ENCODE assay signal across 23 cellular contexts in the genomic region with DNA sequence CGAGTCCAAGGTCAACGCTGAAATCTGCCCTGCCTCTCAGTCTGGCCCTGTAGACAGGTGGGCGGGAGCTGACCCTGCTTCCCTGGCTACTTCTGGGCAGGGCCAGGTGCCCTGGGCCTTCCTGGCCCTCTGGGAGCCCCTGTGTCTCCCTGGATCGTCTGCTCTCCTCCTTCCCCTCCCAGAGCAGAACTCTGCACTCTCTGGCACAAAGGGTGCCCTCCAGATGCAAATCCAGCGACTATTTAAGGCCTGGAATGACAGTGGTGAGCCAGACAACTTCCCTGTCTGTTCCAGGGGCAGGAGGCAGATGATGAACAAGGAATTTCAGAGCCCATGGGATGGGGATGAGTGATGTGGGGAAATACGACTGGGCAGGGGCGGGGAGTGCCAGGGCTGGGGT.
DNase-seq lines count a peak whose midpoint lies in the region; ATAC-seq and TF ChIP-seq lines count a peak whose summit lies in the region.
"Had no signal": no experiment of that assay in that cellular context is flagged by ENCODE, and none has a peak within 500 bp of the region (broad histone marks: within the 10 kb centered on the region; RNA-seq: fewer than 3 reads in every experiment).

No MANE protein-coding gene starts in this region.

- intact Hi-C loops in Right ventricle myocardium inferior (cut with DNase I): no loop called here
- intact Hi-C loops in right lobe of liver (cut with DNase I): no loop called here
- intact Hi-C loops in upper lobe of right lung (cut with DNase I): no loop called here

- H3K9me3 ChIP-seq in right atrium auricular region (no peaks in the 10 kb centered on the region), H9 (ENCODE audit: control insufficient read depth, low read depth, low read length) (no peaks in the 10 kb centered on the region), right lobe of liver (no peaks in the 10 kb centered on the region), neuronal stem cell (replicated peaks in 1 of 2; ENCODE audit: control insufficient read depth in 2 of 2, insufficient read depth in 1 of 2, low read depth in 1 of 2, low read length in 2 of 2) (no peaks in the 10 kb centered on the region), upper lobe of right lung (no peaks in the 10 kb centered on the region), T-helper 17 cell (ENCODE audit: control insufficient read depth, low read length, poor library complexity, severe bottlenecking) (no peaks in the 10 kb centered on the region)
- H3K9me3 ChIP-seq: A549, BE2C had no signal

- H3K9ac ChIP-seq in H9 (ENCODE audit: extremely low read depth, insufficient read length, low read length) (no peak overlapping the region), neuronal stem cell (ENCODE audit: low read depth, low read length, poor library complexity) (no peak overlapping the region)
- H3K9ac ChIP-seq: BLaER1 treated with 17β-estradiol and CSF1 and Interleukin-3, amounts not matched to agents 10 nM and 100 nM; GM23248 had no signal

- H3K4me1 Mint-ChIP-seq in H9 (peaks cover 65 to 67% of the 10 kb centered on the region in 2 experiments), T-helper 17 cell (peaks cover 10% of the 10 kb centered on the region)
- H3K4me1 Mint-ChIP-seq: CD8-positive, alpha-beta memory T cell had no signal

- H2BK12ac ChIP-seq in H9 (ENCODE audit: insufficient read length, low read depth, low read length) (peak overlapping the region; percentile 7), neuronal stem cell (ENCODE audit: low read length) (peak overlapping the region; percentile 68)

- H3K27ac Mint-ChIP-seq in H9 (no peak overlapping the region), T-helper 17 cell (no peak overlapping the region)
- H3K27ac Mint-ChIP-seq: CD4-positive, alpha-beta T cell; CD8-positive, alpha-beta memory T cell had no signal

- DNase-seq in Right ventricle myocardium inferior (ENCODE audit: missing footprints) (peak; percentile 45), right atrium auricular region (ENCODE audit: low spot score) (no peak), H9 (no peak), right lobe of liver (no peak), neuronal stem cell (ENCODE audit: low spot score) (no peak), upper lobe of right lung (no peak), T-helper 17 cell (no peak)
- DNase-seq: 8988T; ACHN; AML-193; BE2C; CD4-positive, alpha-beta T cell; CD8-positive, alpha-beta memory T cell; DMS 273 treated with DMSO at 0.1 percent for 48 hours; DMS79; EL; GDM1; GM23248; HCEC 1CT had no signal

- H3K27me3 ChIP-seq in right atrium auricular region (no peaks in the 10 kb centered on the region), H9 (ENCODE audit: insufficient read depth, low read length) (peaks cover 2% of the 10 kb centered on the region; the same call in 1 of the 2 replicates), right lobe of liver (no peaks in the 10 kb centered on the region), neuronal stem cell (ENCODE audit: control insufficient read depth in 3 of 3, insufficient read depth in 3 of 3, low read depth in 1 of 3, low read length in 3 of 3) (peaks cover 0 to 13% (median 0%) of the 10 kb centered on the region in 3 experiments), upper lobe of right lung (no peaks in the 10 kb centered on the region)
- H3K27me3 ChIP-seq: BE2C had no signal

- H3K4me1 ChIP-seq in right atrium auricular region (no peaks in the 10 kb centered on the region), H9 (ENCODE audit: insufficient read depth, low read length) (peaks cover 21% of the 10 kb centered on the region; the same call in 1 of the 2 replicates), right lobe of liver (no peaks in the 10 kb centered on the region), neuronal stem cell (ENCODE audit: control insufficient read depth in 2 of 2, insufficient read depth in 1 of 2, low read depth in 1 of 2, low read length in 2 of 2) (peaks cover 11 to 34% of the 10 kb centered on the region in 2 donors), upper lobe of right lung (no peaks in the 10 kb centered on the region)
- H3K4me1 ChIP-seq: A549 had no signal

- peaks cover 85% of the 10 kb centered on the region for H3K27me3 Mint-ChIP-seq in H9 (ENCODE audit: low read depth)
- no peaks in the 10 kb centered on the region for H3K27me3 Mint-ChIP-seq in T-helper 17 cell
- H3K27me3 Mint-ChIP-seq: CD4-positive, alpha-beta T cell; CD8-positive, alpha-beta memory T cell had no signal

- H3K79me1 ChIP-seq in H9 (ENCODE audit: insufficient read depth, low read depth, low read length, poor library complexity, severe bottlenecking) (no peaks in the 10 kb centered on the region), neuronal stem cell (ENCODE audit: low read depth, low read length) (no peaks in the 10 kb centered on the region)

- H4K91ac ChIP-seq in H9 (ENCODE audit: insufficient read length, low read depth, low read length) (no peak overlapping the region), neuronal stem cell (ENCODE audit: low read depth, low read length, poor library complexity) (no peak overlapping the region)

- TF ChIP-seq CTCF in right atrium auricular region (IDR thresholded peaks at IDR 0.05) (no peak), H9 (conservative IDR thresholded peaks at IDR 0.05) (no peak), right lobe of liver (IDR thresholded peaks at IDR 0.05) (no peak), upper lobe of right lung (IDR thresholded peaks at IDR 0.05) (no peak)

- H2BK120ac ChIP-seq in H9 (ENCODE audit: low read depth, low read length, poor library complexity, severe bottlenecking) (no peak overlapping the region), neuronal stem cell (ENCODE audit: low read depth, low read length) (no peak overlapping the region)

- no peak overlapping the region for H3K56ac ChIP-seq in H9 (ENCODE audit: insufficient read length, low read depth, low read length)

- H3K36me3 ChIP-seq in right atrium auricular region (no peaks in the 10 kb centered on the region), right lobe of liver (no peaks in the 10 kb centered on the region), neuronal stem cell (replicated peaks in 1 of 2; ENCODE audit: control insufficient read depth in 2 of 2, insufficient read depth in 2 of 2, low read length in 2 of 2) (no peaks in the 10 kb centered on the region), upper lobe of right lung (no peaks in the 10 kb centered on the region)
- H3K36me3 ChIP-seq: BE2C; BLaER1 treated with 17β-estradiol and CSF1 and Interleukin-3, amounts not matched to agents 10 nM and 100 nM had no signal

- ATAC-seq in Right ventricle myocardium inferior (peak; percentile 58), right lobe of liver (peak in 3 of 4 donors; percentile 18 to 45 (median 25)), upper lobe of right lung (no peak), T-helper 17 cell (no peak)
- ATAC-seq: A549, GM12878 had no signal

- H3K27ac ChIP-seq in right atrium auricular region (no peak overlapping the region), H9 (ENCODE audit: insufficient read length, low read depth, low read length) (no peak overlapping the region), right lobe of liver (no peak overlapping the region), neuronal stem cell (replicated peaks; ENCODE audit: low read length) (no peak overlapping the region), upper lobe of right lung (no peak overlapping the region)
- H3K27ac ChIP-seq: A549; BLaER1 treated with 17β-estradiol and CSF1 and Interleukin-3, amounts not matched to agents 10 nM and 100 nM; GM23248 had no signal

- H3K18ac ChIP-seq in H9 (ENCODE audit: insufficient read length, low read depth, low read length): no peak overlapping the region
- H3K18ac ChIP-seq in neuronal stem cell (ENCODE audit: low read length): no peak overlapping the region

- peaks cover 2 to 8% of the 10 kb centered on the region in 2 experiments; a peak in 1 of 5 replicates for H3K9me3 Mint-ChIP-seq in H9
- H3K9me3 Mint-ChIP-seq: CD4-positive, alpha-beta T cell; CD8-positive, alpha-beta memory T cell had no signal

- H4K20me1 ChIP-seq in H9 (ENCODE audit: control insufficient read depth, insufficient read depth, insufficient read length): no peaks in the 10 kb centered on the region
- H4K20me1 ChIP-seq: BLaER1 treated with 17β-estradiol and CSF1 and Interleukin-3, amounts not matched to agents 10 nM and 100 nM had no signal

- H3K4ac ChIP-seq in H9 (ENCODE audit: low read depth, low read length) (no peak overlapping the region), neuronal stem cell (ENCODE audit: low read length) (no peak overlapping the region)

- no peak overlapping the region for H2BK20ac ChIP-seq in H9 (ENCODE audit: low read depth, low read length, poor library complexity, severe bottlenecking)

- TF ChIP-seq POLR2A in right lobe of liver (IDR thresholded peaks at IDR 0.05): no peak

- H3K4me2 ChIP-seq in H9 (ENCODE audit: insufficient read depth, insufficient read length, low read length) (no peak overlapping the region), neuronal stem cell (ENCODE audit: insufficient read depth, low read length, poor library complexity, severe bottlenecking) (no peak overlapping the region)
- H3K4me2 ChIP-seq: A549; BLaER1 treated with 17β-estradiol and CSF1 and Interleukin-3, amounts not matched to agents 10 nM and 100 nM had no signal

- H3K23me2 ChIP-seq in H9 (ENCODE audit: insufficient read length, low read depth, low read length, poor library complexity, severe bottlenecking): no peaks in the 10 kb centered on the region

- H3K79me2 ChIP-seq in H9 (ENCODE audit: insufficient read depth, low read length): no peaks in the 10 kb centered on the region

- H3K23ac ChIP-seq in H9 (ENCODE audit: insufficient read length, low read depth, low read length): no peak overlapping the region
- peak overlapping the region; percentile 11 for H3K23ac ChIP-seq in neuronal stem cell (ENCODE audit: low read depth, low read length, poor library complexity)

- H2AK5ac ChIP-seq in H9 (ENCODE audit: insufficient read length, low read length): no peak overlapping the region
- peak overlapping the region; percentile 95 for H2AK5ac ChIP-seq in neuronal stem cell (ENCODE audit: low read depth, low read length)

- H4K8ac ChIP-seq in H9 (replicated peaks; ENCODE audit: insufficient read length, low read depth, low read length): no peak overlapping the region
- H4K8ac ChIP-seq in neuronal stem cell (ENCODE audit: low read depth, low read length): no peak overlapping the region

- H3K4me3 ChIP-seq in right atrium auricular region: no peak overlapping the region
- no peak overlapping the region for H3K4me3 ChIP-seq in right lobe of liver
- H3K4me3 ChIP-seq in neuronal stem cell (ENCODE audit: low read length in 2 of 2): no peak overlapping the region
- no peak overlapping the region for H3K4me3 ChIP-seq in upper lobe of right lung
- H3K4me3 ChIP-seq: A549; BLaER1 treated with 17β-estradiol and CSF1 and Interleukin-3, amounts not matched to agents 10 nM and 100 nM; GM12878; GM23248 had no signal

- WGBS in H9 (ENCODE audit: extremely low coverage, insufficient read length, low lambda C conversion rate): no CpG with 5 or more reads among the region's 7 CpGs
- 80% methylated on average over 2 of the region's 7 CpGs for WGBS in right lobe of liver (ENCODE audit: insufficient coverage, low coverage, low lambda C conversion rate, missing lambda C conversion rate)
- no CpG with 5 or more reads among the region's 7 CpGs for WGBS in neuronal stem cell (ENCODE audit: extremely low coverage in 2 of 2, insufficient read length in 2 of 2, insufficient replicate concordance in 1 of 2), 2 donors

- H2BK15ac ChIP-seq in H9 (ENCODE audit: low read depth, low read length) (no peak overlapping the region), neuronal stem cell (ENCODE audit: low read length) (no peak overlapping the region)

- no peak overlapping the region for H3T11ph ChIP-seq in H9 (ENCODE audit: low read length)

- H3K4me3 Mint-ChIP-seq in H9 (peak overlapping the region in 1 of 2 experiments; percentile 30; a peak in 1 of 5 replicates), T-helper 17 cell (no peak overlapping the region)
- H3K4me3 Mint-ChIP-seq: CD14-positive monocyte; CD4-positive, alpha-beta T cell; CD8-positive, alpha-beta memory T cell had no signal

- no peak overlapping the region for H2AFZ ChIP-seq in H9 (ENCODE audit: low read length)
- no peak overlapping the region for H2AFZ ChIP-seq in neuronal stem cell (ENCODE audit: low read length)
- H2AFZ ChIP-seq: GM23248 had no signal

- H3K14ac ChIP-seq in H9 (ENCODE audit: insufficient read depth, low read length) (peak overlapping the region; percentile 41; the same call in 1 of the 2 replicates), neuronal stem cell (ENCODE audit: low read length) (no peak overlapping the region)

- no peak overlapping the region for H4K5ac ChIP-seq in H9 (ENCODE audit: insufficient read length, low read depth, low read length)

- no peak overlapping the region for H2BK5ac ChIP-seq in H9 (ENCODE audit: insufficient read length, low read length)
- no peak overlapping the region for H2BK5ac ChIP-seq in neuronal stem cell (ENCODE audit: low read length)

- H3K36me3 Mint-ChIP-seq in H9 (ENCODE audit: insufficient read depth in 1 of 3, low read depth in 3 of 3): peaks cover 0 to 5% (median 2%) of the 10 kb centered on the region in 3 experiments; a peak in 3 of 7 replicates
- no peaks in the 10 kb centered on the region for H3K36me3 Mint-ChIP-seq in T-helper 17 cell (ENCODE audit: low read depth)
- H3K36me3 Mint-ChIP-seq: CD8-positive, alpha-beta memory T cell had no signal

Comparison
In these comparisons a context has a peak if more than half of its experiments do, and no peak if none do; other contexts are left out.
1. ATAC-seq: peak in Right ventricle myocardium inferior (single experiment) and right lobe of liver (3 of 4); none in upper lobe of right lung (single experiment) and T-helper 17 cell (single experiment).